Comparison of ENCODE assay signal across 9 cellular contexts in the genomic region with DNA sequence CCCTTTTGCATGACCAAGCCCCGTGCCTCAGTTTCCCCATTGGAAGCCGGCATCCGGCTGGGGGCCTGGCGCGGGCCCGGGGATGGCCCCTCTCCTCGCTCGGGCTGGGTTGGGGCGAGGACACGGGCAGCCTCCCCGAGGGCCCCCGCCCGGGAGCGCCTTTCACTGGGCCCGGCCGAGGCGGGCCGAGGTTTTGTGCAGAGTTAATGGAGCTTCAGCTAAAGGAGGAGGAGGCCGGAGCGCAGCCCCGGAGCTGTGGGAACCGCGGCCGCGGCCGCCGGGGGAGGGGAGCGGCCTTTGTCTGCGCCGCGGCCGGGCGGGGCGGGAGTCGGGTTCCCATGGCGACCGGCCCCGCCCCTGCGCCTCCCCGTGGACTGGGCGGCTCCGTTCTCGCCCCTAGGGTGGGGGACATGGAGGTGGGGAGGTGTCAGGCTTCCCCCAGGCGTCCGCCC. TPM values are rescaled to one million over a fixed set of nuclear protein-coding genes. Genes with fewer than 3 reads are reported as not detected.
DNase-seq lines count a peak whose midpoint lies in the region; ATAC-seq, FAIRE-seq and TF ChIP-seq lines count a peak whose summit lies in the region.
"Had no signal": no experiment of that assay in that cellular context is flagged by ENCODE, and none has a peak within 500 bp of the region (broad histone marks: within the 10 kb centered on the region; RNA-seq: fewer than 3 reads in every experiment).

No MANE protein-coding gene starts in this region.

- FAIRE-seq in GM12892 (lab: Jason Lieb, UNC): peak; percentile 27

- ATAC-seq in HG02852 (IDR thresholded peaks at IDR 0.05; ENCODE audit: unreplicated experiment) (no peak), HG02870 (IDR thresholded peaks at IDR 0.05; ENCODE audit: unreplicated experiment) (no peak)

- no peaks in the 10 kb centered on the region for H3K9me3 Mint-ChIP-seq in osteocyte (ENCODE audit: unreplicated experiment)
- H3K9me3 Mint-ChIP-seq: naive thymus-derived CD8-positive, alpha-beta T cell had no signal

- H2AFZ ChIP-seq in ACC112 (ENCODE audit: low read length, unreplicated experiment): no peak overlapping the region

- no peak for TF ChIP-seq POLR2A in GM12892 (IDR thresholded peaks at IDR 0.05; ENCODE audit: low read depth, low read length)

- no peak overlapping the region for H3K27ac ChIP-seq in ACC112 (ENCODE audit: low read depth, low read length)

- H3K27ac Mint-ChIP-seq in osteocyte (ENCODE audit: unreplicated experiment): no peak overlapping the region
- H3K27ac Mint-ChIP-seq: naive thymus-derived CD8-positive, alpha-beta T cell had no signal

- peaks cover 20% of the 10 kb centered on the region for H3K4me1 ChIP-seq in ACC112 (ENCODE audit: control insufficient read depth, insufficient read depth, low read length, unreplicated experiment)

- H3K27me3 Mint-ChIP-seq in osteocyte (ENCODE audit: unreplicated experiment): no peaks in the 10 kb centered on the region

- peaks cover 23% of the 10 kb centered on the region for H3K4me1 Mint-ChIP-seq in osteocyte (ENCODE audit: unreplicated experiment)

- peak; percentile 76 for DNase-seq in GM12892 (ENCODE audit: insufficient read length)
- peak; percentile 32 for DNase-seq in NCI-H526 treated with DMSO at 0.1 percent for 48 hours (lab: John Stamatoyannopoulos, UW)
- peak; percentile 62 to 72 for DNase-seq in activated T-cell treated with anti-CD3 and anti-CD28 coated beads, Interleukin-2, amount 50 U/mL, for 48 hours
- peak; percentile 59 for DNase-seq in fibroblast of pulmonary artery (ENCODE audit: low read depth)
- DNase-seq in osteocyte (ENCODE audit: extremely low spot score, unreplicated experiment): no peak

- peaks cover 11% of the 10 kb centered on the region for H3K36me3 Mint-ChIP-seq in osteocyte (ENCODE audit: unreplicated experiment)
- H3K36me3 Mint-ChIP-seq: naive thymus-derived CD8-positive, alpha-beta T cell had no signal

- no peaks in the 10 kb centered on the region; the same call in 1 of the 2 replicates for H3K36me3 ChIP-seq in ACC112 (ENCODE audit: insufficient read depth, low read length)

- H3K4me3 ChIP-seq in ACC112 (ENCODE audit: low read depth, low read length) (peak overlapping the region; percentile 78), fibroblast of pulmonary artery (replicated peaks; ENCODE audit: low read depth, low read length) (peak overlapping the region; percentile 57)

- no peaks in the 10 kb centered on the region for H3K79me2 ChIP-seq in ACC112 (ENCODE audit: control insufficient read depth, insufficient read depth, low read length, unreplicated experiment)

- no peaks in the 10 kb centered on the region for H3K27me3 ChIP-seq in ACC112 (ENCODE audit: insufficient read depth, low read length)

- H3K4me3 Mint-ChIP-seq in osteocyte (ENCODE audit: unreplicated experiment): no peak overlapping the region

- TF ChIP-seq CTCF in fibroblast of pulmonary artery (IDR thresholded peaks at IDR 0.05; ENCODE audit: low read length, missing control alignments): no peak
- TF ChIP-seq CTCF in osteocyte (IDR thresholded peaks at IDR 0.05): peak; percentile 39

RNA-seq across cellular contexts. Expression of gene MAPK11, which starts 1.4 kb away (rescaled TPM):
- polyA plus RNA-seq in GM12892 (2012; ENCODE audit: missing spikeins): 7.9 TPM
- 6.4 and 6.9 TPM in 2 replicates for total RNA-seq in osteocyte

RNA-seq across cellular contexts. Expression of gene MAPK12, which starts 10.1 kb away (rescaled TPM):
- polyA plus RNA-seq in GM12892 (2012; ENCODE audit: missing spikeins): 21.2 TPM
- total RNA-seq in osteocyte: 24.8 and 27.3 TPM in 2 replicates

RNA-seq across cellular contexts. Expression of gene HDAC10, which starts 20.5 kb away (rescaled TPM):
- 13.0 TPM for polyA plus RNA-seq in GM12892 (2012; ENCODE audit: missing spikeins)
- total RNA-seq in osteocyte: 37.7 and 38.3 TPM in 2 replicates

RNA-seq across cellular contexts. Expression of gene TUBGCP6, which starts 26.7 kb away (rescaled TPM):
- polyA plus RNA-seq in GM12892 (2012; ENCODE audit: missing spikeins): 18.1 TPM
- total RNA-seq in osteocyte: 52.5 and 55.7 TPM in 2 replicates

RNA-seq across cellular contexts. Expression of gene PLXNB2, which starts 35.9 kb away (rescaled TPM):
- 32.5 TPM for polyA plus RNA-seq in GM12892 (2012; ENCODE audit: missing spikeins)
- 347 and 362 TPM in 2 replicates for total RNA-seq in osteocyte
